11 cellular contexts compared by ENCODE assay signal in the genomic region with DNA sequence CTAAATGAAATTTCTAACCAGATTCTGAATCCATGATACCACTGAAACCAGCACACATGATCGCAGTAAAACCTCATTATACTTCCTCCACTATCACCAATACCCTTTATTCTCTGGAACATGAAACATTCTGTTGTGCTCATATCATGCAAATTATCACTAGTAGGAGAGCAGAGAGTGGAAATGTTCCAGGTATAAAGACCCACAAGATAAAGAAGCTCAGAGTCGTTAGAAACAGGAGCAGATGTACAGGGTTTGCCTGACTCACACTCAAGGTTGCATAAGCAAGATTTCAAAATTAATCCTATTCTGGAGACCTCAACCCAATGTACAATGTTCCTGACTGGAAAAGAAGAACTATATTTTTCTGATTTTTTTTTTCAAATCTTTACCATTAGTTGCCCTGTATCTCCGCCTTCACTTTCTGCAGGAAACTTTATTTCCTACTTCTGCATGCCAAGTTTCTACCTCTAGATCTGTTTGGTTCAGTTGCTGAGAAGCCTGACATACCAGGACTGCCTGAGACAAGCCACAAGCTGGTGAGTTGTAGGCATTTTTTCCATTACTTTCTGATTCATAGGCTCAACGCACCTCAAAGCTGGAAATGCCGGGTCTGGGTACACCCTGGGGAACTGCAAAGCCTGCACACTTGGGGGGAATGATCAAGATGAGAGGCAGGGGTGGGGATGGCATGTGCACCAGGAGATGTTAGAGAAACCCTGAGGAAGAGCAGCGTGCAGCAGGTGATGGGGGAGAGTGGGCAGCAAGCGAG. TPM values are rescaled to one million over a fixed set of nuclear protein-coding genes. Genes with fewer than 3 reads are reported as not detected.
A peak's percentile ranks its signal among the peaks of the same experiment; 100 is the strongest.
DNase-seq lines count a peak whose midpoint lies in the region; ATAC-seq and TF ChIP-seq lines count a peak whose summit lies in the region.
"Had no signal": no experiment of that assay in that cellular context is flagged by ENCODE, and none has a peak within 500 bp of the region (broad histone marks: within the 10 kb centered on the region; RNA-seq: fewer than 3 reads in every experiment).

Gene CCR2, plus strand, starts transcription at position 473 of the 772 bp plus-strand sequence. CDS start 3,417 bp downstream, outside the sequence.

- H3K36me3 Mint-ChIP-seq in activated naive CD8-positive, alpha-beta T cell treated with anti-CD3 and anti-CD28 coated beads, Interleukin-2, amount 10 ng/mL, durations not matched to agents 7 days and 5 days, result peaks cover 45% of the 10 kb centered on the region

- DNase-seq in Jurkat, Clone E6-1 (ENCODE audit: low read depth, low spot score), result peak; percentile 68
- DNase-seq in RPMI7951 (ENCODE audit: low read depth), result peak; percentile 20
- no peak for DNase-seq in activated naive CD8-positive, alpha-beta T cell treated with anti-CD3 and anti-CD28 coated beads, Interleukin-2, amount 10 ng/mL, durations not matched to agents 7 days and 5 days
- no peak for DNase-seq in spleen
- no peak for DNase-seq in putamen (ENCODE audit: low spot score)
- no peak for DNase-seq in suprapubic skin (ENCODE audit: low spot score in 2 of 2)
- no peak for DNase-seq in NCI-H510A (lab: John Stamatoyannopoulos, UW)
- DNase-seq: DMS53; NK-92 treated with Interleukin-12 subunit alpha and Interleukin-12 subunit beta, amount 100 ng/mL, for 24 hours had no signal

- peaks cover 78% of the 10 kb centered on the region for H3K4me1 Mint-ChIP-seq in activated naive CD8-positive, alpha-beta T cell treated with anti-CD3 and anti-CD28 coated beads, Interleukin-2, amount 10 ng/mL, durations not matched to agents 7 days and 5 days

- ATAC-seq in activated naive CD8-positive, alpha-beta T cell treated with anti-CD3 and anti-CD28 coated beads, Interleukin-2, amount 10 ng/mL, durations not matched to agents 7 days and 5 days (ENCODE audit: low read depth), result peak; percentile 55
- no peak for ATAC-seq in GM18873 (IDR thresholded peaks at IDR 0.05; ENCODE audit: low FRiP score, unreplicated experiment)

- TF ChIP-seq CTCF in spleen (IDR thresholded peaks at IDR 0.05 in 8 of 11, conservative IDR thresholded peaks at IDR 0.05 in 3 of 11) (no peak), suprapubic skin (IDR thresholded peaks at IDR 0.05) (no peak)

- TF ChIP-seq EP300 in suprapubic skin (IDR thresholded peaks at IDR 0.05), result no peak

- H3K4me3 Mint-ChIP-seq in activated naive CD8-positive, alpha-beta T cell treated with anti-CD3 and anti-CD28 coated beads, Interleukin-2, amount 10 ng/mL, durations not matched to agents 7 days and 5 days, result peak within 1 kb of the TSS; percentile 94

- intact Hi-C loops in spleen (cut with DNase I; ENCODE audit: low total_unique reads), result no loop called here

- H3K4me3 ChIP-seq in Jurkat, Clone E6-1 (ENCODE audit: low read length), result no peak within 1 kb of the TSS
- H3K4me3 ChIP-seq in spleen (peak within 1 kb of the TSS in 5 of 8 donors; percentile 4 to 64 (median 29)), suprapubic skin (no peak within 1 kb of the TSS)

- peaks cover 13 to 90% (median 48%) of the 10 kb centered on the region in 6 donors for H3K4me1 ChIP-seq in spleen
- H3K4me1 ChIP-seq in suprapubic skin, result peaks cover 3% of the 10 kb centered on the region

- peak within 1 kb of the TSS; percentile 93 for H3K27ac Mint-ChIP-seq in activated naive CD8-positive, alpha-beta T cell treated with anti-CD3 and anti-CD28 coated beads, Interleukin-2, amount 10 ng/mL, durations not matched to agents 7 days and 5 days

- WGBS in spleen, 5 donors, result 44 to 61% (median 46%) methylated on average over 7 of the region's 7 CpGs
- WGBS in suprapubic skin, result 77% methylated on average over 7 of the region's 7 CpGs

- POLR2A ChIA-PET in activated naive CD8-positive, alpha-beta T cell treated with anti-CD3 and anti-CD28 coated beads, Interleukin-2, amount 10 ng/mL, durations not matched to agents 7 days and 5 days (lab: Charles Lee), result interaction anchor here (1.1 to 4.1 kb wide), 16 partner anchors 10 to 256 kb away, joined by 3 to 56 read pairs (median 6); partner anchors contain the start of gene CCR5

- TF ChIP-seq POLR2A in spleen (IDR thresholded peaks at IDR 0.05) (no peak), suprapubic skin (IDR thresholded peaks at IDR 0.05) (no peak)

- H3K27me3 ChIP-seq in spleen (replicated peaks in 1 of 7), result no peaks in the 10 kb centered on the region
- H3K27me3 ChIP-seq in suprapubic skin, result peaks cover 7% of the 10 kb centered on the region

- no peaks in the 10 kb centered on the region for H3K36me3 ChIP-seq in spleen
- no peaks in the 10 kb centered on the region for H3K36me3 ChIP-seq in suprapubic skin

- H3K27ac ChIP-seq in spleen (peak within 1 kb of the TSS in 5 of 8 donors; percentile 7 to 76 (median 64)), suprapubic skin (no peak within 1 kb of the TSS)

- H3K27me3 Mint-ChIP-seq in activated naive CD8-positive, alpha-beta T cell treated with anti-CD3 and anti-CD28 coated beads, Interleukin-2, amount 10 ng/mL, durations not matched to agents 7 days and 5 days, result peaks cover 3% of the 10 kb centered on the region

- peaks cover under 1% of the 10 kb centered on the region for H3K9me3 Mint-ChIP-seq in activated naive CD8-positive, alpha-beta T cell treated with anti-CD3 and anti-CD28 coated beads, Interleukin-2, amount 10 ng/mL, durations not matched to agents 7 days and 5 days

- H3K9me3 ChIP-seq in spleen, result no peaks in the 10 kb centered on the region
- H3K9me3 ChIP-seq in suprapubic skin, result no peaks in the 10 kb centered on the region

RNA-seq across cellular contexts. Expression of gene CCR2, which starts in this region (rescaled TPM):
- polyA plus RNA-seq in Jurkat, Clone E6-1 (2012; ENCODE audit: insufficient read depth, insufficient read length), result 0.70 TPM
- not detected in 2 replicates for total RNA-seq in RPMI7951 (2014; rRNA removed; shearing (Covaris generic))
- 10 to 100 TPM; 52.5 to 53.0 TPM for total RNA-seq in activated naive CD8-positive, alpha-beta T cell treated with anti-CD3 and anti-CD28 coated beads, Interleukin-2, amount 10 ng/mL, durations not matched to agents 7 days and 5 days
- total RNA-seq in spleen, result 10 to 100 TPM; 14.3 to 54.4 (median 26.7) TPM
- 1 to 10 TPM; 2.0 to 5.8 (median 5.0) TPM for polyA plus RNA-seq in spleen
- 1 to 10 TPM in 1 of 4 donors, under 1 TPM in 3; 0.26 to 1.2 (median 0.76) TPM for total RNA-seq in suprapubic skin
- total RNA-seq: kidney epithelial cell had no signal

Comparison
In these comparisons a context has a peak if more than half of its experiments do, and no peak if none do; other contexts are left out.
1. RNA of gene CCR2 (total RNA-seq): 52.5 to 53.0 TPM in activated naive CD8-positive, alpha-beta T cell treated with anti-CD3 and anti-CD28 coated beads, Interleukin-2, amount 10 ng/mL, durations not matched to agents 7 days and 5 days and 14.3 to 54.4 TPM in spleen; 0.26 to 1.2 TPM in suprapubic skin and not detected in RPMI7951; every median in the first group is over 4 times any median in the second.
2. Peak in DNase-seq in RPMI7951; RNA of the gene not detected or under 1 TPM.
3. H3K4me3 ChIP-seq: peak in spleen (5 of 8); none in Jurkat, Clone E6-1 (single experiment) and suprapubic skin (single experiment).